23 cellular contexts compared by ENCODE assay signal in the genomic region with DNA sequence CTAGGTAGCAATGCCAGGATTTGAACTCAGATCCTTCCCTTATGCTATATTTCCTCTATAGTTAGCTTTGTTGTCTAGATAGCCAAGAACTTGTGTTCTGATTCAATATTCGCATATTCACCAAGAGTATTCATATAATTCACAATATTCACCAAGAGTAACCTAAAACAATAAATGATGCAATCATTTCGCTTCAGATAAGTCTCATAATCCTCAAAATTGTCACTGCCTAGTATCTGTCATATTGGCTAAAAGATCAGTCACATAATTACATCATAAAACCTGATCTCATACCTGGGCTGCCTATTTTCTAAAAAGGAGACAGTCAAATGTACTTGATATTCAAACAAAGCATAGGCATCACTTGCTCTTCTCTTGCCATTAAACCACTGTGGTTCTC.
"Had no signal": no experiment of that assay in that cellular context is flagged by ENCODE, and none has a peak within 500 bp of the region (broad histone marks: within the 10 kb centered on the region; RNA-seq: fewer than 3 reads in every experiment).

No MANE protein-coding gene starts in this region.

- DNase-seq: colonic mucosa; cortex of kidney; effector CD8-positive, alpha-beta T cell; effector memory CD8-positive, alpha-beta T cell; endodermal cell; erythroblast; foreskin keratinocyte; heart right ventricle; hippocampal formation; left cardiac atrium; left lung; left ventricle myocardium superior; lower lobe of right lung; mesenchymal stem cell; mucosa of descending colon; naive B cell had no signal

- ATAC-seq: effector memory CD8-positive, alpha-beta T cell; esophagus mucosa; foreskin keratinocyte; gastroesophageal sphincter; heart right ventricle; left cardiac atrium; left lung; left ventricle myocardium superior; lower lobe of right lung; mucosa of descending colon had no signal

- H3K27me3 ChIP-seq: colonic mucosa, foreskin keratinocyte, gastroesophageal sphincter, heart right ventricle, left lung had no signal

- H3K36me3 ChIP-seq: colonic mucosa, gastroesophageal sphincter, heart right ventricle, left lung, lower lobe of right lung had no signal

- H3K4me3 ChIP-seq: colonic mucosa, gastroesophageal sphincter, heart right ventricle, left lung, lower lobe of right lung, mucosa of descending colon had no signal

- H3K9me3 ChIP-seq: colonic mucosa, mucosa of descending colon had no signal

- H3K27ac ChIP-seq: colonic mucosa, epithelial cell of prostate, foreskin keratinocyte, gastroesophageal sphincter, heart right ventricle, left lung, lower lobe of right lung had no signal

- H3K4me1 ChIP-seq: colonic mucosa, foreskin keratinocyte, gastroesophageal sphincter, heart right ventricle, left lung, lower lobe of right lung had no signal

- FAIRE-seq: endometrium, frontal cortex, islet of Langerhans, keratinocyte had no signal
